Comparison of ENCODE assay signal across 9 cellular contexts in genomic region chr2:100733344-100734187, GRCh38.
DNase-seq lines count a peak whose midpoint lies in the region; ATAC-seq and TF ChIP-seq lines count a peak whose summit lies in the region.
"Had no signal": no experiment of that assay in that cellular context is flagged by ENCODE, and none has a peak within 500 bp of the region (broad histone marks: within the 10 kb centered on the region; RNA-seq: fewer than 3 reads in every experiment).

No MANE protein-coding gene starts in this region.

- DNase-seq in AG08396 (ENCODE audit: low spot score) (peak; percentile 23), MV-4-11 (lab: John Stamatoyannopoulos, UW) (peak; percentile 83), ecto neural progenitor cell (ENCODE audit: low spot score) (peak; percentile 51), lower lobe of right lung (peak; percentile 50), NCI-H1694 treated with DMSO at 0.1 percent for 48 hours (lab: John Stamatoyannopoulos, UW) (no peak), COLO668 (lab: John Stamatoyannopoulos, UW; ENCODE audit: unreplicated experiment) (no peak)
- DNase-seq: activated CD4-positive, alpha-beta T cell treated with anti-CD3 and anti-CD28 coated beads, Interleukin-2, amount 50 U/mL, for 48 hours had no signal

- no peak overlapping the region for H3K27ac ChIP-seq in lower lobe of right lung

- no peaks in the 10 kb centered on the region for H3K9me3 ChIP-seq in lower lobe of right lung

- ATAC-seq in lower lobe of right lung (peak; percentile 73 to 87), GM21423 (IDR thresholded peaks at IDR 0.05; ENCODE audit: unreplicated experiment) (no peak), GM18873 (IDR thresholded peaks at IDR 0.05; ENCODE audit: low FRiP score, unreplicated experiment) (no peak)

- no peaks in the 10 kb centered on the region for H3K36me3 ChIP-seq in lower lobe of right lung

- no peak for TF ChIP-seq CTCF in lower lobe of right lung (IDR thresholded peaks at IDR 0.05)

- H3K27me3 ChIP-seq in lower lobe of right lung (ENCODE audit: low read depth) = no peaks in the 10 kb centered on the region

- H3K4me3 ChIP-seq in lower lobe of right lung = no peak overlapping the region

- H3K4me1 ChIP-seq in lower lobe of right lung = peaks cover 4% of the 10 kb centered on the region

- intact Hi-C loops in lower lobe of right lung (cut with DNase I) = no loop called here

Comparison
In these comparisons a context has a peak if more than half of its experiments do, and no peak if none do; other contexts are left out.
1. DNase-seq: peak in AG08396 (single experiment), MV-4-11 (single experiment), ecto neural progenitor cell (single experiment) and lower lobe of right lung (single experiment); none in NCI-H1694 treated with DMSO at 0.1 percent for 48 hours (single experiment) and COLO668 (single experiment).
2. ATAC-seq: peak in lower lobe of right lung (2 of 2); none in GM21423 (single experiment) and GM18873 (single experiment).